In genomic region chr6:46014511-46015118, GRCh38 we compare ENCODE assay signal across 9 cellular contexts. TPM values are rescaled to one million over a fixed set of nuclear protein-coding genes. Genes with fewer than 3 reads are reported as not detected.
DNase-seq lines count a peak whose midpoint lies in the region; ATAC-seq and TF ChIP-seq lines count a peak whose summit lies in the region.
"Had no signal": no experiment of that assay in that cellular context is flagged by ENCODE, and none has a peak within 500 bp of the region (broad histone marks: within the 10 kb centered on the region; RNA-seq: fewer than 3 reads in every experiment).

No MANE protein-coding gene starts in this region.

- peaks cover 6% of the 10 kb centered on the region for H3K36me3 Mint-ChIP-seq in WTC11

- TF ChIP-seq POLR2A in esophagus squamous epithelium (IDR thresholded peaks at IDR 0.05): no peak
- no peak for TF ChIP-seq POLR2A in ovary (IDR thresholded peaks at IDR 0.05)

- no peak for TF ChIP-seq EP300 in ovary (IDR thresholded peaks at IDR 0.05)

- ATAC-seq in WTC11: peak; percentile 76
- no peak for ATAC-seq in left lobe of liver

- peak overlapping the region; percentile 21; the same call in 1 of the 2 replicates for H3K27ac Mint-ChIP-seq in WTC11

- H3K4me3 ChIP-seq in esophagus squamous epithelium (peak overlapping the region; percentile 25 to 72 (median 43)), ovary (peak overlapping the region; percentile 34)

- peak overlapping the region; percentile 73 for H3K4me3 Mint-ChIP-seq in WTC11

- no peak for TF ChIP-seq CTCF in GM20000 (IDR thresholded peaks at IDR 0.05; ENCODE audit: extremely low read depth, missing control alignments)
- TF ChIP-seq CTCF in WTC11 (IDR thresholded peaks at IDR 0.05): no peak
- no peak for TF ChIP-seq CTCF in esophagus squamous epithelium (IDR thresholded peaks at IDR 0.05)
- no peak for TF ChIP-seq CTCF in ovary (IDR thresholded peaks at IDR 0.05)

- H3K36me3 ChIP-seq in esophagus squamous epithelium (no peaks in the 10 kb centered on the region), ovary (no peaks in the 10 kb centered on the region)

- DNase-seq in GM20000 (ENCODE audit: low spot score): peak; percentile 30
- peak; percentile 50 for DNase-seq in WTC11 (ENCODE audit: low spot score)
- DNase-seq in esophagus squamous epithelium (lab: John Stamatoyannopoulos, UW): no peak
- DNase-seq in ovary: no peak
- DNase-seq in pons (ENCODE audit: low spot score): no peak
- no peak for DNase-seq in MV-4-11 (lab: John Stamatoyannopoulos, UW)
- DNase-seq in left lobe of liver (ENCODE audit: low spot score): no peak
- no peak for DNase-seq in NCI-H446 treated with DMSO at 0.1 percent for 48 hours (lab: John Stamatoyannopoulos, UW)

- CTCF ChIA-PET in WTC11 (lab: Charles Lee): interaction anchor here (0.5 to 2.1 kb wide), 2 partner anchors 24 to 76 kb away, joined by 4 to 6 read pairs; no protein-coding TSS in a partner anchor

- WGBS in esophagus squamous epithelium, 2 donors: 17 to 25% methylated on average over 15 to 21 of the region's 21 CpGs
- 9 to 14% (median 12%) methylated on average over 21 of the region's 21 CpGs for WGBS in ovary, 3 donors

- peaks cover 5 to 22% (median 10%) of the 10 kb centered on the region in 3 donors for H3K4me1 ChIP-seq in esophagus squamous epithelium
- peaks cover 4% of the 10 kb centered on the region for H3K4me1 ChIP-seq in ovary (ENCODE audit: insufficient read depth)

- H3K27ac ChIP-seq in esophagus squamous epithelium (peak overlapping the region in 3 of 4 donors; percentile 3 to 74 (median 57)), ovary (no peak overlapping the region)

- intact Hi-C loops in esophagus squamous epithelium (cut with DNase I) (no loop called here), ovary (cut with DNase I) (no loop called here)

- H3K27me3 Mint-ChIP-seq in WTC11 (ENCODE audit: low read depth): peaks cover 38% of the 10 kb centered on the region

- POLR2A ChIA-PET in WTC11 (lab: Charles Lee): no interaction called here

- H3K9me3 Mint-ChIP-seq in WTC11: peaks cover 6% of the 10 kb centered on the region

- H3K9me3 ChIP-seq in esophagus squamous epithelium (no peaks in the 10 kb centered on the region), ovary (no peaks in the 10 kb centered on the region)

- H3K4me1 Mint-ChIP-seq in WTC11: peaks cover 34% of the 10 kb centered on the region

- H3K27me3 ChIP-seq in esophagus squamous epithelium (peaks cover 6 to 55% (median 9%) of the 10 kb centered on the region in 4 donors), ovary (no peaks in the 10 kb centered on the region)

TF ChIP-seq in WTC11, 78 proteins besides CTCF, POLR2A, EP300 and RAD21:
- TF ChIP-seq ETV6 (CRISPR knock-in tag; IDR thresholded peaks at IDR 0.05): peak; percentile 67
- no peak for TF ChIP-seq RELA (CRISPR knock-in tag; IDR thresholded peaks at IDR 0.05; ENCODE audit: borderline replicate concordance)
- TF ChIP-seq ZNF121 (CRISPR knock-in tag; IDR thresholded peaks at IDR 0.05): no peak

RNA-seq across cellular contexts. Expression of gene CLIC5, which starts 1.0 kb away (rescaled TPM):
- total RNA-seq in WTC11 (2021): 0.22 to 0.39 TPM (median 0.32 TPM) in 3 replicates
- total RNA-seq in esophagus squamous epithelium: 1 to 10 TPM in 3 of 4 donors, under 1 TPM in 1; 0.56 to 1.3 (median 1.2) TPM
- total RNA-seq in ovary: 10 to 100 TPM in 1 of 7 donors, 1 to 10 TPM in 3, under 1 TPM in 3; 0.58 to 20.2 (median 2.0) TPM
- 10 to 100 TPM in 1 of 2 donors, under 1 TPM in 1; 0.27 to 42.3 TPM for polyA plus RNA-seq in ovary
- 0.28 TPM for total RNA-seq in left lobe of liver
- total RNA-seq: bronchial epithelial cell had no signal

Comparison
In these comparisons a context has a peak if more than half of its experiments do, and no peak if none do; other contexts are left out.
1. DNase-seq: peak in GM20000 (single experiment) and WTC11 (single experiment); none in esophagus squamous epithelium (single experiment), ovary (0 of 5), pons (single experiment), MV-4-11 (single experiment), left lobe of liver (single experiment) and NCI-H446 treated with DMSO at 0.1 percent for 48 hours (single experiment).
2. H3K27ac ChIP-seq: peak in esophagus squamous epithelium (3 of 4); none in ovary (0 of 2).